Comparison of ENCODE assay signal across 9 cellular contexts in genomic region chr1:207873055-207873890, GRCh38. TPM values are rescaled to one million over a fixed set of nuclear protein-coding genes. Genes with fewer than 3 reads are reported as not detected.
DNase-seq lines count a peak whose midpoint lies in the region; ATAC-seq, FAIRE-seq and TF ChIP-seq lines count a peak whose summit lies in the region.
"Had no signal": no experiment of that assay in that cellular context is flagged by ENCODE, and none has a peak within 500 bp of the region (broad histone marks: within the 10 kb centered on the region; RNA-seq: fewer than 3 reads in every experiment).

No MANE protein-coding gene starts in this region.

- H3K27ac ChIP-seq in HepG2 (ENCODE audit: extremely low read length, insufficient read depth, low read length) (no peak overlapping the region), right lobe of liver (no peak overlapping the region), endodermal cell (ENCODE audit: low read depth, low read length) (no peak overlapping the region)

- intact Hi-C loops in HepG2 (cut with micrococcal nuclease; ENCODE audit: unreplicated experiment) (no loop called here), right lobe of liver (cut with DNase I) (no loop called here)

- H3K4me3 Mint-ChIP-seq in T-helper 17 cell: peak overlapping the region; percentile 82
- H3K4me3 Mint-ChIP-seq in endodermal cell: no peak overlapping the region

- H4K20me1 ChIP-seq in HepG2 (ENCODE audit: insufficient read depth, low read length): no peaks in the 10 kb centered on the region

- H3K4me1 ChIP-seq in HepG2 (ENCODE audit: insufficient read depth, low read length) (peaks cover 33% of the 10 kb centered on the region), right lobe of liver (no peaks in the 10 kb centered on the region), endodermal cell (ENCODE audit: control insufficient read depth, insufficient read depth, low read length) (no peaks in the 10 kb centered on the region)

- TF ChIP-seq RAD21 in HepG2 (CRISPR knock-in tag; IDR thresholded peaks at IDR 0.05): no peak

- H3K36me3 Mint-ChIP-seq in T-helper 17 cell (ENCODE audit: low read depth) (no peaks in the 10 kb centered on the region), endodermal cell (ENCODE audit: low read depth) (no peaks in the 10 kb centered on the region)

- H3K27me3 Mint-ChIP-seq in T-helper 17 cell (no peaks in the 10 kb centered on the region), endodermal cell (ENCODE audit: insufficient read depth) (peaks cover 35% of the 10 kb centered on the region)

- TF ChIP-seq POLR2A in HepG2 (IDR thresholded peaks at IDR 0.05; ENCODE audit: insufficient read depth in 1 of 2, low read depth in 2 of 2, low read length in 2 of 2) (no peak), right lobe of liver (IDR thresholded peaks at IDR 0.05) (no peak), GM18505 (IDR thresholded peaks at IDR 0.05; ENCODE audit: borderline replicate concordance, extremely low read depth, insufficient read depth, insufficient read length) (no peak)

- H3K36me3 ChIP-seq in HepG2 (replicated peaks in 1 of 2; ENCODE audit: control insufficient read depth in 1 of 2, insufficient read depth in 2 of 2, low read length in 2 of 2): no peaks in the 10 kb centered on the region
- H3K36me3 ChIP-seq in right lobe of liver: no peaks in the 10 kb centered on the region
- H3K36me3 ChIP-seq in endodermal cell (ENCODE audit: control insufficient read depth, insufficient read depth, low read length): no peaks in the 10 kb centered on the region

- peak overlapping the region; percentile 2 for H2AFZ ChIP-seq in HepG2 (ENCODE audit: low read length)

- no peak for FAIRE-seq in HepG2 (lab: Jason Lieb, UNC)

- CTCF ChIA-PET in HepG2 (lab: Yijun Ruan, JAX; ENCODE audit: low intra/inter-chr PET ratio, low total read pairs): no interaction called here
- CTCF ChIA-PET in HEK293T (lab: Yijun Ruan, JAX): interaction anchor here (0.7 to 4.7 kb wide), 3 partner anchors 12 to 90 kb away, joined by 3 to 25 read pairs (median 3); no protein-coding TSS in a partner anchor

- no peaks in the 10 kb centered on the region for H3K79me2 ChIP-seq in HepG2 (ENCODE audit: insufficient read depth, low read length)

- H3K9me3 ChIP-seq in HepG2 (ENCODE audit: low read length) (no peaks in the 10 kb centered on the region), right lobe of liver (no peaks in the 10 kb centered on the region), T-helper 17 cell (ENCODE audit: control insufficient read depth, low read length, poor library complexity, severe bottlenecking) (no peaks in the 10 kb centered on the region), endodermal cell (ENCODE audit: control insufficient read depth, low read length) (no peaks in the 10 kb centered on the region)

- peak overlapping the region; percentile 93 for H3K27ac Mint-ChIP-seq in T-helper 17 cell
- H3K27ac Mint-ChIP-seq in endodermal cell: no peak overlapping the region

- H3K4me3 ChIP-seq in HepG2 (replicated peaks in 1 of 3; ENCODE audit: insufficient read depth in 1 of 3, low read depth in 2 of 3, low read length in 3 of 3): no peak overlapping the region
- H3K4me3 ChIP-seq in right lobe of liver: no peak overlapping the region
- no peak overlapping the region for H3K4me3 ChIP-seq in endodermal cell (ENCODE audit: low read length)

- TF ChIP-seq EP300 in HepG2 (IDR thresholded peaks at IDR 0.05; ENCODE audit: low read depth in 2 of 2, low read length in 2 of 2) (no peak), HepG2 (CRISPR knock-in tag; IDR thresholded peaks at IDR 0.05; ENCODE audit: borderline replicate concordance) (no peak)

- H3K4me1 Mint-ChIP-seq in T-helper 17 cell (peaks cover 55% of the 10 kb centered on the region), endodermal cell (peaks cover 5% of the 10 kb centered on the region)

- in situ Hi-C loops in HepG2 (cut with HindIII; ENCODE audit: extremely low pct_ligation_motif_present, low pct_unique_long_range_greater_than_20kb): no loop called here

- POLR2A ChIA-PET in HepG2 (lab: Yijun Ruan, JAX) (interaction anchor here (0.9 kb wide), 1 partner anchor 46 kb away, joined by 3 read pairs; no protein-coding TSS in a partner anchor), HEK293T (lab: Yijun Ruan, JAX) (no interaction called here)

- no peaks in the 10 kb centered on the region for H3K9me3 Mint-ChIP-seq in endodermal cell

- WGBS in HepG2 (ENCODE audit: low lambda C conversion rate): 27% methylated on average over 6 of the region's 8 CpGs
- 32% methylated on average over 5 of the region's 8 CpGs for WGBS in right lobe of liver (ENCODE audit: insufficient coverage, low coverage, low lambda C conversion rate, missing lambda C conversion rate)
- WGBS in endodermal cell (ENCODE audit: insufficient coverage in 1 of 2, insufficient read length in 1 of 2), 2 experiments: 83 to 87% methylated on average over 7 to 8 of the region's 8 CpGs

- no peak for DNase-seq in HepG2 (ENCODE audit: low spot score)
- DNase-seq in right lobe of liver: no peak
- DNase-seq in T-helper 17 cell: peak in 1 of 3 donors; percentile 16
- peak; percentile 31 for DNase-seq in endodermal cell
- no peak for DNase-seq in NCI-H1105 treated with DMSO at 0.1 percent for 48 hours (lab: John Stamatoyannopoulos, UW)
- DNase-seq in anterior cingulate cortex (lab: John Stamatoyannopoulos, UW): no peak
- no peak for DNase-seq in HEK293T (ENCODE audit: extremely low spot score)
- DNase-seq: NCI-H2029 treated with DMSO at 0.1 percent for 48 hours had no signal

- H3K27me3 ChIP-seq in HepG2 (ENCODE audit: control insufficient read depth in 1 of 2, insufficient read depth in 2 of 2, low read length in 2 of 2) (peaks cover 0 to 17% of the 10 kb centered on the region in 2 experiments; a peak in 3 of 5 replicates), right lobe of liver (no peaks in the 10 kb centered on the region), endodermal cell (ENCODE audit: control insufficient read depth, insufficient read depth, low read length, poor library complexity, severe bottlenecking) (peaks cover 24% of the 10 kb centered on the region)

- no TSS peak for BruUV-seq in HepG2 (replicated peaks; lab: Mats Ljungman, UMichigan)

- ATAC-seq in HepG2: no peak
- ATAC-seq in right lobe of liver: no peak
- peak; percentile 70 for ATAC-seq in T-helper 17 cell
- no peak for ATAC-seq in GM18505 (IDR thresholded peaks at IDR 0.05; ENCODE audit: unreplicated experiment)

- TF ChIP-seq CTCF in HepG2 (CRISPR knock-in tag; IDR thresholded peaks at IDR 0.05) (no peak), right lobe of liver (IDR thresholded peaks at IDR 0.05) (no peak), endodermal cell (conservative IDR thresholded peaks at IDR 0.05) (no peak)

- H3K9ac ChIP-seq in HepG2 (ENCODE audit: insufficient read depth, low read depth, low read length): no peak overlapping the region
- no peak overlapping the region for H3K9ac ChIP-seq in endodermal cell (ENCODE audit: extremely low read depth, low read length, poor library complexity, severe bottlenecking)

- H3K4me2 ChIP-seq in HepG2 (ENCODE audit: low read depth, low read length): 0 out of 2 replicates have a peak overlapping the region, but pooled peaks have one; percentile 4

TF ChIP-seq in HepG2, 621 proteins besides CTCF, POLR2A, EP300 and RAD21 (continues in another document):
- no peak for TF ChIP-seq NR2F6 (IDR thresholded peaks at IDR 0.05)
- TF ChIP-seq NR2F6 (CRISPR knock-in tag; IDR thresholded peaks at IDR 0.05): no peak
- no peak for TF ChIP-seq MED8 (CRISPR knock-in tag; IDR thresholded peaks at IDR 0.05; ENCODE audit: insufficient replicate concordance)
- no peak for TF ChIP-seq SP1 (IDR thresholded peaks at IDR 0.05)
- TF ChIP-seq SP1 (CRISPR knock-in tag; IDR thresholded peaks at IDR 0.05): no peak

TF ChIP-seq in HEK293T, 16 proteins besides CTCF, POLR2A, EP300 and RAD21:
- no peak for TF ChIP-seq ELF4 (IDR thresholded peaks at IDR 0.05)
- TF ChIP-seq BHLHE40 (IDR thresholded peaks at IDR 0.05; ENCODE audit: borderline replicate concordance): no peak
- no peak for TF ChIP-seq TARDBP (IDR thresholded peaks at IDR 0.05)
- no peak for TF ChIP-seq L3MBTL2 (conservative IDR thresholded peaks at IDR 0.05)
- TF ChIP-seq ZNF384 (IDR thresholded peaks at IDR 0.05): no peak
- no peak for TF ChIP-seq FOXA1 (IDR thresholded peaks at IDR 0.05)
- TF ChIP-seq FOXM1 (IDR thresholded peaks at IDR 0.05; ENCODE audit: borderline replicate concordance): no peak
- no peak for TF ChIP-seq NFRKB (IDR thresholded peaks at IDR 0.05)
- no peak for TF ChIP-seq LEF1 (IDR thresholded peaks at IDR 0.05; ENCODE audit: borderline replicate concordance)
TF ChIP-seq in HEK293T: peak in this region for 0.

RNA-seq across cellular contexts. Expression of gene CD34, which starts 37.7 kb away (rescaled TPM):
- not detected in 2 replicates for total RNA-seq in HepG2 (2016; rRNA removed; fragmentation: Illumina TruSeq; extraction: Trizol)
- total RNA-seq in HepG2 (2016; cell fraction: cytosol; rRNA removed; fragmentation: Illumina TruSeq; extraction: Trizol; ENCODE audit: low read depth): not detected in 2 replicates
- total RNA-seq in HepG2 (2016; cell fraction: insoluble cytoplasmic fraction; rRNA removed; fragmentation: Illumina TruSeq; extraction: Trizol): not detected in 2 replicates
- total RNA-seq in HepG2 (2016; cell fraction: membrane; rRNA removed; fragmentation: Illumina TruSeq; extraction: Trizol): not detected in 2 replicates
- total RNA-seq in HepG2 (2016; cell fraction: nucleus; rRNA removed; fragmentation: Illumina TruSeq; extraction: Trizol): not detected in 2 replicates
- not detected in 2 replicates for polyA plus RNA-seq in HepG2 (2011; rRNA removed)
- polyA plus RNA-seq in HepG2 (2011; cell fraction: cytosol; rRNA removed): not detected in 2 replicates
- polyA plus RNA-seq in HepG2 (2011; cell fraction: nucleus; rRNA removed): not detected in 2 replicates
- not detected in 2 replicates for polyA plus RNA-seq in HepG2 (2012)
- polyA plus RNA-seq in HepG2 (2016; cell fraction: cytosol; fragmentation: Illumina TruSeq; extraction: Trizol; ENCODE audit: low read depth): not detected in 2 replicates
- polyA plus RNA-seq in HepG2 (2016; cell fraction: insoluble cytoplasmic fraction; fragmentation: Illumina TruSeq; extraction: Trizol; ENCODE audit: low read depth): not detected in 2 replicates
- polyA plus RNA-seq in HepG2 (2016; cell fraction: membrane; fragmentation: Illumina TruSeq; extraction: Trizol; ENCODE audit: low read depth): not detected in 2 replicates
- not detected in 2 replicates for polyA plus RNA-seq in HepG2 (2016; cell fraction: nucleus; fragmentation: Illumina TruSeq; extraction: Trizol; ENCODE audit: insufficient read depth, low read depth)
- polyA minus RNA-seq in HepG2 (2011; rRNA and poly(A)+ RNA removed; ENCODE audit: low replicate concordance): not detected in 2 replicates
- not detected in 2 replicates for polyA minus RNA-seq in HepG2 (2011; cell fraction: cytosol; rRNA and poly(A)+ RNA removed)
- polyA minus RNA-seq in HepG2 (2011; cell fraction: nucleus; rRNA and poly(A)+ RNA removed): not detected in 2 replicates
- 1 to 10 TPM in 5 of 6 experiments, under 1 TPM in 1; 0.70 to 2.7 (median 2.2) TPM for total RNA-seq in right lobe of liver
- under 1 TPM in 1 of 2 donors, not detected in 1; 0.20 TPM for total RNA-seq in T-helper 17 cell
- total RNA-seq in endodermal cell: 1 to 10 TPM; 1.6 to 6.9 TPM
- 1.2 TPM for polyA plus RNA-seq in endodermal cell (2013, experiment 1 of 2)
- 0.99 TPM for polyA plus RNA-seq in endodermal cell (2013, experiment 2 of 2)
